In the genomic region with DNA sequence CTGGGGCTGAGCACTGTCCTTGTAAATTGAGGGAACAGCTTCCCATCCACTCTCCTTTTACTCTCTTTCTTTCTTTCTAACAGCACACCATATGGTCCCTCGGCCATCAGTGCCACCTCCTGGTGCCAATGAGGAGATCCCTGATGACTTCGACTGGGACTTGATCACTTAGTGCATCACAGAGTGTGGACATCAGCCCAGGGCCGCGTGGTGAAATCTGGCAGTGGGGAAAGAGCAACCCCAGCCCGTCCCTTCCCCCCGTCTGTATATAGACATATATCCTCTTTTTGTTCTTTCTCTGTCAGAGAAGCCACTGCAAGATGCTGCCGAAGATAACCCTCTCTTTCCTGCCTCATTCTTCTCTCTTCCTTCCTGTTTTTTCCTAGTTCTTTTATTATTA, we compare ENCODE assay signal across 20 cellular contexts. TPM values are rescaled to one million over a fixed set of nuclear protein-coding genes. Genes with fewer than 3 reads are reported as not detected.
DNase-seq lines count a peak whose midpoint lies in the region; ATAC-seq and TF ChIP-seq lines count a peak whose summit lies in the region.
"Had no signal": no experiment of that assay in that cellular context is flagged by ENCODE, and none has a peak within 500 bp of the region (broad histone marks: within the 10 kb centered on the region; RNA-seq: fewer than 3 reads in every experiment).

No MANE protein-coding gene starts in this region.

- H3K4me3 ChIP-seq in left lung (no peak overlapping the region), SJCRH30 (no peak overlapping the region)
- H3K4me3 ChIP-seq: GM23338, prostate gland, tibial artery had no signal

- H3K4me3 Mint-ChIP-seq in stimulated activated naive CD8-positive, alpha-beta T cell treated with anti-CD3 and anti-CD28 coated beads, Interleukin-15, Interleukin-2, amounts not matched to agents 100 ng/mL and 50 ng/mL, for 24 hours: no peak overlapping the region
- no peak overlapping the region for H3K4me3 Mint-ChIP-seq in stimulated activated naive CD8-positive, alpha-beta T cell treated with anti-CD3 and anti-CD28 coated beads, Interleukin-15, amount 100 ng/mL, for 72 hours
- H3K4me3 Mint-ChIP-seq in dendritic cell treated with granulocyte-macrophage colony-stimulating factor and Interleukin-4, amounts not matched to agents 40 ng/mL and 50 ng/mL, for 4 days: no peak overlapping the region
- H3K4me3 Mint-ChIP-seq: activated CD4-positive, alpha-beta T cell treated with anti-CD3 and anti-CD28 coated beads, Interleukin-2, amount 10 ng/mL, durations not matched to agents 7 days and 5 days; activated naive CD4-positive, alpha-beta T cell treated with anti-CD3 and anti-CD28 coated beads, Interleukin-2, amount 10 ng/mL, durations not matched to agents 7 days and 5 days; GM23338; naive B cell; stimulated activated effector memory CD8-positive, alpha-beta T cell treated with anti-CD3 and anti-CD28 coated beads, Interleukin-12 subunit alpha, Interleukin-12 subunit beta, amount 100 ng/mL, for 72 hours; T-helper 2 cell treated with Interferon-gamma antibody and Interleukin-4, amounts not matched to agents 5 μg/mL and 100 μg/mL, for 36 hours had no signal

- H3K27me3 ChIP-seq in left lung: no peaks in the 10 kb centered on the region
- H3K27me3 ChIP-seq in SJCRH30: no peaks in the 10 kb centered on the region
- H3K27me3 ChIP-seq: tibial artery had no signal

- H3K27ac ChIP-seq in left lung (peak overlapping the region in 1 of 2 donors; percentile 75), SJCRH30 (no peak overlapping the region)
- H3K27ac ChIP-seq: prostate gland, tibial artery had no signal

- H3K9me3 Mint-ChIP-seq in stimulated activated naive CD8-positive, alpha-beta T cell treated with anti-CD3 and anti-CD28 coated beads, Interleukin-15, Interleukin-2, amounts not matched to agents 100 ng/mL and 50 ng/mL, for 24 hours: no peaks in the 10 kb centered on the region
- H3K9me3 Mint-ChIP-seq in stimulated activated naive CD8-positive, alpha-beta T cell treated with anti-CD3 and anti-CD28 coated beads, Interleukin-15, amount 100 ng/mL, for 72 hours: no peaks in the 10 kb centered on the region
- no peaks in the 10 kb centered on the region for H3K9me3 Mint-ChIP-seq in dendritic cell treated with granulocyte-macrophage colony-stimulating factor and Interleukin-4, amounts not matched to agents 40 ng/mL and 50 ng/mL, for 4 days
- H3K9me3 Mint-ChIP-seq: activated CD4-positive, alpha-beta T cell treated with anti-CD3 and anti-CD28 coated beads, Interleukin-2, amount 10 ng/mL, durations not matched to agents 7 days and 5 days; activated naive CD4-positive, alpha-beta T cell treated with anti-CD3 and anti-CD28 coated beads, Interleukin-2, amount 10 ng/mL, durations not matched to agents 7 days and 5 days; GM23338; naive B cell; stimulated activated effector memory CD8-positive, alpha-beta T cell treated with anti-CD3 and anti-CD28 coated beads, Interleukin-12 subunit alpha, Interleukin-12 subunit beta, amount 100 ng/mL, for 72 hours; T-helper 2 cell treated with Interferon-gamma antibody and Interleukin-4, amounts not matched to agents 5 μg/mL and 100 μg/mL, for 36 hours had no signal

- H3K27ac Mint-ChIP-seq in stimulated activated naive CD8-positive, alpha-beta T cell treated with anti-CD3 and anti-CD28 coated beads, Interleukin-15, Interleukin-2, amounts not matched to agents 100 ng/mL and 50 ng/mL, for 24 hours: peak overlapping the region; percentile 9
- no peak overlapping the region for H3K27ac Mint-ChIP-seq in stimulated activated naive CD8-positive, alpha-beta T cell treated with anti-CD3 and anti-CD28 coated beads, Interleukin-15, amount 100 ng/mL, for 72 hours
- peak overlapping the region; percentile 84 for H3K27ac Mint-ChIP-seq in dendritic cell treated with granulocyte-macrophage colony-stimulating factor and Interleukin-4, amounts not matched to agents 40 ng/mL and 50 ng/mL, for 4 days
- H3K27ac Mint-ChIP-seq: activated CD4-positive, alpha-beta T cell treated with anti-CD3 and anti-CD28 coated beads, Interleukin-2, amount 10 ng/mL, durations not matched to agents 7 days and 5 days; activated naive CD4-positive, alpha-beta T cell treated with anti-CD3 and anti-CD28 coated beads, Interleukin-2, amount 10 ng/mL, durations not matched to agents 7 days and 5 days; GM23338; stimulated activated effector memory CD8-positive, alpha-beta T cell treated with anti-CD3 and anti-CD28 coated beads, Interleukin-12 subunit alpha, Interleukin-12 subunit beta, amount 100 ng/mL, for 72 hours; T-helper 2 cell treated with Interferon-gamma antibody and Interleukin-4, amounts not matched to agents 5 μg/mL and 100 μg/mL, for 36 hours had no signal

- H3K36me3 Mint-ChIP-seq in stimulated activated naive CD8-positive, alpha-beta T cell treated with anti-CD3 and anti-CD28 coated beads, Interleukin-15, Interleukin-2, amounts not matched to agents 100 ng/mL and 50 ng/mL, for 24 hours (ENCODE audit: low read depth): peaks cover 42% of the 10 kb centered on the region
- peaks cover 79% of the 10 kb centered on the region for H3K36me3 Mint-ChIP-seq in dendritic cell treated with granulocyte-macrophage colony-stimulating factor and Interleukin-4, amounts not matched to agents 40 ng/mL and 50 ng/mL, for 4 days (ENCODE audit: low read depth)

- no peak for ATAC-seq in stimulated activated naive CD8-positive, alpha-beta T cell treated with anti-CD3 and anti-CD28 coated beads, Interleukin-15, amount 100 ng/mL, for 72 hours
- peak; percentile 52 for ATAC-seq in left lung
- ATAC-seq in GM19452 (IDR thresholded peaks at IDR 0.05; ENCODE audit: unreplicated experiment): no peak
- ATAC-seq: GM23338; stimulated activated effector memory CD8-positive, alpha-beta T cell treated with anti-CD3 and anti-CD28 coated beads, Interleukin-12 subunit alpha, Interleukin-12 subunit beta, amount 100 ng/mL, for 72 hours had no signal

- H3K9me3 ChIP-seq in left lung: no peaks in the 10 kb centered on the region
- no peaks in the 10 kb centered on the region for H3K9me3 ChIP-seq in SJCRH30 (replicated peaks)
- H3K9me3 ChIP-seq: prostate gland, tibial artery had no signal

- intact Hi-C loops in dendritic cell treated with granulocyte-macrophage colony-stimulating factor and Interleukin-4, amounts not matched to agents 40 ng/mL and 50 ng/mL, for 4 days (cut with micrococcal nuclease): no loop called here
- intact Hi-C loops in left lung (cut with DNase I): no loop called here

- H3K27me3 Mint-ChIP-seq in stimulated activated naive CD8-positive, alpha-beta T cell treated with anti-CD3 and anti-CD28 coated beads, Interleukin-15, Interleukin-2, amounts not matched to agents 100 ng/mL and 50 ng/mL, for 24 hours: no peaks in the 10 kb centered on the region
- H3K27me3 Mint-ChIP-seq in stimulated activated naive CD8-positive, alpha-beta T cell treated with anti-CD3 and anti-CD28 coated beads, Interleukin-15, amount 100 ng/mL, for 72 hours: no peaks in the 10 kb centered on the region
- H3K27me3 Mint-ChIP-seq in dendritic cell treated with granulocyte-macrophage colony-stimulating factor and Interleukin-4, amounts not matched to agents 40 ng/mL and 50 ng/mL, for 4 days: no peaks in the 10 kb centered on the region
- H3K27me3 Mint-ChIP-seq: activated CD4-positive, alpha-beta T cell treated with anti-CD3 and anti-CD28 coated beads, Interleukin-2, amount 10 ng/mL, durations not matched to agents 7 days and 5 days; activated naive CD4-positive, alpha-beta T cell treated with anti-CD3 and anti-CD28 coated beads, Interleukin-2, amount 10 ng/mL, durations not matched to agents 7 days and 5 days; naive B cell had no signal

- no peak for TF ChIP-seq CTCF in left lung (IDR thresholded peaks at IDR 0.05)

- H3K4me1 ChIP-seq in left lung (peaks cover 0 to 75% of the 10 kb centered on the region in 2 donors), SJCRH30 (no peaks in the 10 kb centered on the region)
- H3K4me1 ChIP-seq: prostate gland, tibial artery had no signal

- DNase-seq in stimulated activated naive CD8-positive, alpha-beta T cell treated with anti-CD3 and anti-CD28 coated beads, Interleukin-15, amount 100 ng/mL, for 72 hours: no peak
- DNase-seq in left lung (peak; percentile 62 to 87), SJCRH30 (no peak), DMS 273 treated with DMSO at 0.1 percent for 48 hours (lab: John Stamatoyannopoulos, UW) (no peak), dedifferentiated amniotic fluid mesenchymal stem cell (ENCODE audit: extremely low spot score) (no peak)
- DNase-seq: activated CD4-positive, alpha-beta T cell treated with anti-CD3 and anti-CD28 coated beads, Interleukin-2, amount 10 ng/mL, durations not matched to agents 7 days and 5 days; activated naive CD4-positive, alpha-beta T cell treated with anti-CD3 and anti-CD28 coated beads, Interleukin-2, amount 10 ng/mL, durations not matched to agents 7 days and 5 days; activated T-cell treated with anti-CD3 and anti-CD28 coated beads for 4 hours; cortex of kidney; DMS53; naive B cell; NCI-H1436 treated with DMSO at 0.1 percent for 48 hours had no signal

- H3K36me3 ChIP-seq in left lung (peaks cover 0 to 76% of the 10 kb centered on the region in 2 donors), SJCRH30 (peaks cover 4% of the 10 kb centered on the region; the same call in 1 of the 2 replicates)

- H3K4me1 Mint-ChIP-seq in stimulated activated naive CD8-positive, alpha-beta T cell treated with anti-CD3 and anti-CD28 coated beads, Interleukin-15, Interleukin-2, amounts not matched to agents 100 ng/mL and 50 ng/mL, for 24 hours (ENCODE audit: low read depth): peaks cover 17% of the 10 kb centered on the region
- peaks cover 19% of the 10 kb centered on the region for H3K4me1 Mint-ChIP-seq in stimulated activated naive CD8-positive, alpha-beta T cell treated with anti-CD3 and anti-CD28 coated beads, Interleukin-15, amount 100 ng/mL, for 72 hours
- peaks cover 69% of the 10 kb centered on the region for H3K4me1 Mint-ChIP-seq in dendritic cell treated with granulocyte-macrophage colony-stimulating factor and Interleukin-4, amounts not matched to agents 40 ng/mL and 50 ng/mL, for 4 days (ENCODE audit: low read depth)
- H3K4me1 Mint-ChIP-seq: activated naive CD4-positive, alpha-beta T cell treated with anti-CD3 and anti-CD28 coated beads, Interleukin-2, amount 10 ng/mL, durations not matched to agents 7 days and 5 days had no signal

RNA-seq across cellular contexts. Expression of a gene that starts 13.5 kb away (rescaled TPM):
- 10 to 100 TPM; 19.4 to 66.4 TPM for total RNA-seq in left lung
- total RNA-seq in SJCRH30 (2014; rRNA removed; shearing (Covaris generic)): 0.06 and 0.08 TPM in 2 replicates
- total RNA-seq: GM23338 had no signal

RNA-seq across cellular contexts. Expression of a gene that starts 20.2 kb away (rescaled TPM):
- 10 to 100 TPM; 15.9 to 20.0 TPM for total RNA-seq in left lung
- 8.0 and 8.3 TPM in 2 replicates for total RNA-seq in SJCRH30 (2014; rRNA removed; shearing (Covaris generic))

RNA-seq across cellular contexts. Expression of a gene that starts 29.4 kb away (rescaled TPM):
- total RNA-seq in left lung: 10 to 100 TPM; 33.1 to 43.4 TPM
- 27.9 and 34.8 TPM in 2 replicates for total RNA-seq in SJCRH30 (2014; rRNA removed; shearing (Covaris generic))

Comparison
In these comparisons a context has a peak if more than half of its experiments do, and no peak if none do; other contexts are left out.
1. H3K27ac Mint-ChIP-seq: peak in stimulated activated naive CD8-positive, alpha-beta T cell treated with anti-CD3 and anti-CD28 coated beads, Interleukin-15, Interleukin-2, amounts not matched to agents 100 ng/mL and 50 ng/mL, for 24 hours (single experiment) and dendritic cell treated with granulocyte-macrophage colony-stimulating factor and Interleukin-4, amounts not matched to agents 40 ng/mL and 50 ng/mL, for 4 days (single experiment); none in stimulated activated naive CD8-positive, alpha-beta T cell treated with anti-CD3 and anti-CD28 coated beads, Interleukin-15, amount 100 ng/mL, for 72 hours (0 of 2).
2. DNase-seq: peak in left lung (2 of 2); none in stimulated activated naive CD8-positive, alpha-beta T cell treated with anti-CD3 and anti-CD28 coated beads, Interleukin-15, amount 100 ng/mL, for 72 hours (0 of 2), SJCRH30 (0 of 2), DMS 273 treated with DMSO at 0.1 percent for 48 hours (single experiment) and dedifferentiated amniotic fluid mesenchymal stem cell (single experiment).
3. RNA of a gene that starts 13.5 kb away (total RNA-seq): 19.4 to 66.4 TPM in left lung; 0.06 to 0.08 TPM in SJCRH30; every median in the first group is over 10 times any median in the second.